Comparison of ENCODE assay signal across 9 cellular contexts in the genomic region with DNA sequence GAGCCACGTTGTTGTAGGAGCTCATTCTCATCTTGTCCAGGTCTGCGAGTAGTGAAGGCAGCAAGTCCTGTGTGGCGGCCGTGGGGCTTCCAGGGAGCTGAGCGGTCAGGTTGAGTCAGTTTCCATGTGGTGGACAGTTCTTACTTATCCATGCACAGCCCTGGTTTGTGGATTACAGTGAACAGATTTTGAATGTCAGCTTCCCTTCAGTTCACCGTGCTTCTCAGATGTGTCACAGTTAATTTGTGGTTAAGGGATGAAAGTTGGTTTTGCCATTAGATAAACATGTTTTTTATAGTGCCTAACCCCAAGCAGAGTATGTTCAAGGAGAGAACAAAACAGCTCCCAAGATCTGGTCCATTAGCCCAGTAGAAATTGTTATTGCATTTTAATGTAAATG.
A peak's percentile ranks its signal among the peaks of the same experiment; 100 is the strongest.
DNase-seq lines count a peak whose midpoint lies in the region; ATAC-seq, FAIRE-seq and TF ChIP-seq lines count a peak whose summit lies in the region.
"Had no signal": no experiment of that assay in that cellular context is flagged by ENCODE, and none has a peak within 500 bp of the region (broad histone marks: within the 10 kb centered on the region; RNA-seq: fewer than 3 reads in every experiment).

No MANE protein-coding gene starts in this region.

- H3K4me1 Mint-ChIP-seq in CD8-positive, alpha-beta T cell (ENCODE audit: low read depth) = peaks cover 83% of the 10 kb centered on the region
- H3K4me1 Mint-ChIP-seq in astrocyte (ENCODE audit: low read depth, unreplicated experiment) (peaks cover 34% of the 10 kb centered on the region), neural crest cell (peaks cover 49% of the 10 kb centered on the region)

- no peak for TF ChIP-seq CTCF in CD8-positive, alpha-beta T cell (IDR thresholded peaks at IDR 0.05)
- TF ChIP-seq CTCF in astrocyte (IDR thresholded peaks at IDR 0.05; ENCODE audit: insufficient read depth, low read depth, low read length) (no peak), neural crest cell (conservative IDR thresholded peaks at IDR 0.05) (no peak), GM13976 (IDR thresholded peaks at IDR 0.05; ENCODE audit: borderline replicate concordance, control extremely low read depth, extremely low read depth, insufficient read depth, missing control alignments) (no peak)

- peaks cover 46% of the 10 kb centered on the region for H3K4me1 ChIP-seq in CD8-positive, alpha-beta T cell (ENCODE audit: insufficient read depth, low read length)
- H3K4me1 ChIP-seq in astrocyte (ENCODE audit: insufficient read depth, low read length) = peaks cover 37% of the 10 kb centered on the region

- no peaks in the 10 kb centered on the region for H3K36me3 ChIP-seq in CD8-positive, alpha-beta T cell (ENCODE audit: insufficient read depth, low read length)
- H3K36me3 ChIP-seq in astrocyte (ENCODE audit: insufficient read depth, low read length) = no peaks in the 10 kb centered on the region

- no peak for ATAC-seq in CD8-positive, alpha-beta T cell
- ATAC-seq in GM18519 (IDR thresholded peaks at IDR 0.05; ENCODE audit: low FRiP score, unreplicated experiment) = no peak

- H3K4me3 Mint-ChIP-seq in CD8-positive, alpha-beta T cell = peak overlapping the region; percentile 44
- no peak overlapping the region for H3K4me3 Mint-ChIP-seq in astrocyte (ENCODE audit: unreplicated experiment)
- H3K4me3 Mint-ChIP-seq in neural crest cell = no peak overlapping the region

- POLR2A ChIA-PET in CD8-positive, alpha-beta T cell (lab: Charles Lee) = interaction anchor here (1.6 kb wide), 1 partner anchor 56 kb away, joined by 4 read pairs; no protein-coding TSS in a partner anchor

- no peaks in the 10 kb centered on the region for H3K27me3 Mint-ChIP-seq in CD8-positive, alpha-beta T cell (ENCODE audit: low read depth)
- no peaks in the 10 kb centered on the region for H3K27me3 Mint-ChIP-seq in astrocyte (ENCODE audit: low read depth, unreplicated experiment)
- H3K27me3 Mint-ChIP-seq in neural crest cell (ENCODE audit: low read depth) = no peaks in the 10 kb centered on the region

- H3K36me3 Mint-ChIP-seq in CD8-positive, alpha-beta T cell = peaks cover 20% of the 10 kb centered on the region
- H3K36me3 Mint-ChIP-seq in astrocyte (ENCODE audit: low read depth, unreplicated experiment) (peaks cover 14% of the 10 kb centered on the region), neural crest cell (ENCODE audit: low read depth) (peaks cover 7% of the 10 kb centered on the region)

- intact Hi-C loops in CD8-positive, alpha-beta T cell (cut with DNase I, micrococcal nuclease) = no loop called here

- no peak overlapping the region for H3K9ac ChIP-seq in astrocyte (ENCODE audit: low read length)

- no peaks in the 10 kb centered on the region for H3K27me3 ChIP-seq in CD8-positive, alpha-beta T cell (ENCODE audit: insufficient read depth, low read length)
- H3K27me3 ChIP-seq in astrocyte (ENCODE audit: insufficient read depth, low read length) = no peaks in the 10 kb centered on the region

- H3K27ac Mint-ChIP-seq in CD8-positive, alpha-beta T cell = peak overlapping the region; percentile 52
- H3K27ac Mint-ChIP-seq in astrocyte (ENCODE audit: unreplicated experiment) = peak overlapping the region; percentile 3
- H3K27ac Mint-ChIP-seq in neural crest cell (ENCODE audit: unreplicated experiment) = peak overlapping the region; percentile 72

- peak; percentile 52 for FAIRE-seq in astrocyte (lab: Jason Lieb, UNC)

- H3K4me3 ChIP-seq in CD8-positive, alpha-beta T cell (ENCODE audit: low read depth, low read length) = no peak overlapping the region
- H3K4me3 ChIP-seq in astrocyte (ENCODE audit: insufficient read depth, low read depth, low read length) = peak overlapping the region; percentile 6

- peaks cover 35% of the 10 kb centered on the region for H3K79me2 ChIP-seq in astrocyte (ENCODE audit: insufficient read depth, low read length)

- H3K9me3 Mint-ChIP-seq in CD8-positive, alpha-beta T cell = no peaks in the 10 kb centered on the region
- no peaks in the 10 kb centered on the region for H3K9me3 Mint-ChIP-seq in astrocyte (ENCODE audit: unreplicated experiment)
- no peaks in the 10 kb centered on the region for H3K9me3 Mint-ChIP-seq in neural crest cell

- peaks cover 82% of the 10 kb centered on the region for H4K20me1 ChIP-seq in astrocyte (ENCODE audit: insufficient read depth, low read length)

- H3K9me3 ChIP-seq in CD8-positive, alpha-beta T cell (ENCODE audit: low read length) = no peaks in the 10 kb centered on the region
- no peaks in the 10 kb centered on the region for H3K9me3 ChIP-seq in astrocyte (ENCODE audit: insufficient read depth, low read depth, low read length)

- CTCF ChIA-PET in CD8-positive, alpha-beta T cell (lab: Charles Lee) = interaction anchor here (1.1 kb wide), 1 partner anchor 9 kb away, joined by 3 read pairs; no protein-coding TSS in a partner anchor

- H3K4me2 ChIP-seq in astrocyte (ENCODE audit: low read length) = peak overlapping the region; percentile 72

- no peak for DNase-seq in CD8-positive, alpha-beta T cell
- peak; percentile 86 for DNase-seq in HT1080 (ENCODE audit: low read depth)
- peak; percentile 95 for DNase-seq in astrocyte (ENCODE audit: low read depth)
- DNase-seq in neural crest cell (ENCODE audit: low read depth, low spot score) = no peak
- DNase-seq in GM13976 (ENCODE audit: low spot score) = no peak
- no peak for DNase-seq in NCI-H1417 treated with DMSO at 0.1 percent for 48 hours (lab: John Stamatoyannopoulos, UW)
- DNase-seq: central memory CD4-positive, alpha-beta T cell; NK-92 treated with Interleukin-12 subunit alpha and Interleukin-12 subunit beta, amount 100 ng/mL, for 24 hours had no signal

- H3K27ac ChIP-seq in CD8-positive, alpha-beta T cell (ENCODE audit: low read depth, low read length) = no peak overlapping the region
- H3K27ac ChIP-seq in astrocyte (ENCODE audit: low read depth, low read length) = peak overlapping the region; percentile 13

- in situ Hi-C loops in GM13976 (cut with MboI; ENCODE audit: low sequenced_read_pairs, unreplicated experiment) = no loop called here

- H2AFZ ChIP-seq in astrocyte (ENCODE audit: low read depth, low read length) = no peak overlapping the region

Comparison
In these comparisons a context has a peak if more than half of its experiments do, and no peak if none do; other contexts are left out.
1. DNase-seq: peak in HT1080 (single experiment) and astrocyte (single experiment); none in CD8-positive, alpha-beta T cell (0 of 7), neural crest cell (single experiment), GM13976 (single experiment) and NCI-H1417 treated with DMSO at 0.1 percent for 48 hours (single experiment).
2. H3K27ac Mint-ChIP-seq: peak in every context shown above with its lines; median percentile 72 in neural crest cell; 52 in CD8-positive, alpha-beta T cell; 3 in astrocyte.